ENCODE assay signal across 2 cellular contexts in genomic region chr9:95024097-95024671, GRCh38.
TF ChIP-seq lines count a peak whose summit lies in the region.

No MANE protein-coding gene starts in this region.

TF ChIP-seq in HCT116, 20 proteins besides CTCF, POLR2A, EP300 and RAD21:
- TF ChIP-seq REST (IDR thresholded peaks at IDR 0.05; ENCODE audit: low read depth), result no peak
- TF ChIP-seq ZFX (IDR thresholded peaks at IDR 0.05), result no peak
- no peak for TF ChIP-seq YY1 (IDR thresholded peaks at IDR 0.05; ENCODE audit: extremely low read depth, insufficient replicate concordance, low read depth, low read length)
- TF ChIP-seq ZBTB33 (IDR thresholded peaks at IDR 0.05; ENCODE audit: extremely low read depth, insufficient replicate concordance, low read length), result no peak
- TF ChIP-seq ELF1 (IDR thresholded peaks at IDR 0.05; ENCODE audit: borderline replicate concordance, low read depth), result no peak
- TF ChIP-seq SIN3A (IDR thresholded peaks at IDR 0.05; ENCODE audit: low read depth), result no peak
- no peak for TF ChIP-seq SRF (IDR thresholded peaks at IDR 0.05; ENCODE audit: low read depth)
- TF ChIP-seq FOSL1 (IDR thresholded peaks at IDR 0.05; ENCODE audit: low read depth), result no peak
- no peak for TF ChIP-seq POLR2AphosphoS5 (IDR thresholded peaks at IDR 0.05; ENCODE audit: low read depth, low read length)
- TF ChIP-seq CBX3 (IDR thresholded peaks at IDR 0.05; ENCODE audit: low read depth), result no peak

TF ChIP-seq in HepG2, 621 proteins besides CTCF, POLR2A, EP300 and RAD21 (continued from another document and continues in another):
- TF ChIP-seq ZNF460 (CRISPR knock-in tag; IDR thresholded peaks at IDR 0.05; ENCODE audit: borderline replicate concordance) (no peak), ZNF614 (CRISPR knock-in tag; IDR thresholded peaks at IDR 0.05; ENCODE audit: borderline replicate concordance) (no peak), ZBED4 (CRISPR knock-in tag; IDR thresholded peaks at IDR 0.05; ENCODE audit: borderline replicate concordance) (no peak), CBX5 (CRISPR knock-in tag; IDR thresholded peaks at IDR 0.05; ENCODE audit: borderline replicate concordance) (peak; percentile 43; the same call in 1 of the 2 replicates), KMT2A (CRISPR knock-in tag; IDR thresholded peaks at IDR 0.05) (peak; percentile 63; the same call in 1 of the 2 replicates), SCMH1 (CRISPR knock-in tag; IDR thresholded peaks at IDR 0.05; ENCODE audit: borderline replicate concordance) (no peak), ZNF782 (CRISPR knock-in tag; IDR thresholded peaks at IDR 0.05; ENCODE audit: borderline replicate concordance) (no peak), ZBTB46 (CRISPR knock-in tag; IDR thresholded peaks at IDR 0.05; ENCODE audit: borderline replicate concordance) (no peak), SIX1 (CRISPR knock-in tag; IDR thresholded peaks at IDR 0.05; ENCODE audit: borderline replicate concordance) (peak; percentile 43; the same call in 1 of the 2 replicates), ELF3 (CRISPR knock-in tag; IDR thresholded peaks at IDR 0.05) (0 out of 2 replicates have a peak, but pooled peaks have one; percentile 52), FOXJ3 (CRISPR knock-in tag; IDR thresholded peaks at IDR 0.05; ENCODE audit: borderline replicate concordance) (no peak), ARNT2 (CRISPR knock-in tag; IDR thresholded peaks at IDR 0.05; ENCODE audit: low read depth) (no peak), MED13 (CRISPR knock-in tag; IDR thresholded peaks at IDR 0.05) (no peak), EHMT2 (IDR thresholded peaks at IDR 0.05; ENCODE audit: borderline replicate concordance, low read depth, low read length) (no peak), MAFF (IDR thresholded peaks at IDR 0.05; ENCODE audit: low read depth, low read length) (no peak), CREB3 (CRISPR knock-in tag; IDR thresholded peaks at IDR 0.05) (no peak), HDAC2 (CRISPR knock-in tag; IDR thresholded peaks at IDR 0.05) (peak; percentile 69), ATF7 (IDR thresholded peaks at IDR 0.05) (no peak), ATF7 (CRISPR knock-in tag; IDR thresholded peaks at IDR 0.05) (no peak), ZNF768 (CRISPR knock-in tag; IDR thresholded peaks at IDR 0.05) (no peak), PBX3 (CRISPR knock-in tag; IDR thresholded peaks at IDR 0.05; ENCODE audit: borderline replicate concordance) (no peak), ZNF598 (CRISPR knock-in tag; IDR thresholded peaks at IDR 0.05; ENCODE audit: borderline replicate concordance) (no peak), PHF8 (CRISPR knock-in tag; IDR thresholded peaks at IDR 0.05) (peak; percentile 25; the same call in 1 of the 2 replicates), MYC (CRISPR knock-in tag; IDR thresholded peaks at IDR 0.05; ENCODE audit: borderline replicate concordance) (peak; percentile 70; the same call in 1 of the 2 replicates), POLR2AphosphoS5 (IDR thresholded peaks at IDR 0.05; ENCODE audit: low read depth, low read length) (peak; percentile 60), GMEB1 (CRISPR knock-in tag; IDR thresholded peaks at IDR 0.05; ENCODE audit: borderline replicate concordance) (no peak), ARNT (IDR thresholded peaks at IDR 0.05) (no peak), TBX2 (CRISPR knock-in tag; IDR thresholded peaks at IDR 0.05; ENCODE audit: borderline replicate concordance) (no peak), ZNF260 (CRISPR knock-in tag; IDR thresholded peaks at IDR 0.05; ENCODE audit: borderline replicate concordance, low read depth) (no peak), DMAP1 (CRISPR knock-in tag; IDR thresholded peaks at IDR 0.05) (peak; percentile 56; the same call in 1 of the 2 replicates), DRAP1 (CRISPR knock-in tag; IDR thresholded peaks at IDR 0.05) (no peak), ZNF414 (CRISPR knock-in tag; IDR thresholded peaks at IDR 0.05) (no peak), ZMAT3 (CRISPR knock-in tag; conservative IDR thresholded peaks at IDR 0.05) (peak; percentile 32; the same call in 1 of the 2 replicates), FOXA1 (IDR thresholded peaks at IDR 0.05) (no peak), FOXA1 (CRISPR knock-in tag; IDR thresholded peaks at IDR 0.05) (peak; percentile 74), PITX1 (CRISPR knock-in tag; IDR thresholded peaks at IDR 0.05) (no peak), HOMEZ (CRISPR knock-in tag; IDR thresholded peaks at IDR 0.05; ENCODE audit: low read depth) (peak; percentile 68; the same call in 1 of the 2 replicates), ZNF331 (CRISPR knock-in tag; IDR thresholded peaks at IDR 0.05) (no peak; the same call in 1 of the 2 replicates), SRY (CRISPR knock-in tag; IDR thresholded peaks at IDR 0.05) (no peak), KLF9 (CRISPR knock-in tag; IDR thresholded peaks at IDR 0.05; ENCODE audit: low read depth) (no peak), CEBPZ (IDR thresholded peaks at IDR 0.05; ENCODE audit: low read length) (no peak), PHF5A (CRISPR knock-in tag; IDR thresholded peaks at IDR 0.05; ENCODE audit: low read depth, unreplicated experiment) (no peak), SP140L (CRISPR knock-in tag; IDR thresholded peaks at IDR 0.05; ENCODE audit: borderline replicate concordance) (no peak), ZBTB21 (CRISPR knock-in tag; IDR thresholded peaks at IDR 0.05) (no peak), KDM5B (CRISPR knock-in tag; IDR thresholded peaks at IDR 0.05; ENCODE audit: borderline replicate concordance) (peak; percentile 28; the same call in 1 of the 2 replicates), HIVEP1 (CRISPR knock-in tag; IDR thresholded peaks at IDR 0.05) (0 out of 2 replicates have a peak, but pooled peaks have one; percentile 33), KDM1A (CRISPR knock-in tag; IDR thresholded peaks at IDR 0.05) (no peak), SRF (IDR thresholded peaks at IDR 0.05; ENCODE audit: low read depth, low read length) (peak; percentile 25; the same call in 1 of the 2 replicates), FOXC1 (CRISPR knock-in tag; IDR thresholded peaks at IDR 0.05; ENCODE audit: borderline replicate concordance) (no peak)
